In genomic region chr1:96059276-96059675, GRCh38 we compare ENCODE assay signal across 8 cellular contexts.
"Had no signal": no experiment of that assay in that cellular context is flagged by ENCODE, and none has a peak within 500 bp of the region (broad histone marks: within the 10 kb centered on the region; RNA-seq: fewer than 3 reads in every experiment).

No MANE protein-coding gene starts in this region.

- H3K4me3 Mint-ChIP-seq: HFFc6, IgD-negative memory B cell had no signal

- H3K27ac Mint-ChIP-seq: HFFc6, IgD-negative memory B cell had no signal

- H3K27me3 Mint-ChIP-seq: IgD-negative memory B cell had no signal

- H3K36me3 Mint-ChIP-seq: IgD-negative memory B cell had no signal

- ATAC-seq: HCT116, HepG2 had no signal

- H3K4me3 ChIP-seq: GM23248, HAP-1 had no signal

- H3K36me3 ChIP-seq: HAP-1 had no signal

- DNase-seq: GM23248, GOT3, H7, HFFc6 had no signal

- H3K4me1 ChIP-seq: HAP-1 had no signal
